Comparison of ENCODE assay signal across 1 cellular context in the genomic region with DNA sequence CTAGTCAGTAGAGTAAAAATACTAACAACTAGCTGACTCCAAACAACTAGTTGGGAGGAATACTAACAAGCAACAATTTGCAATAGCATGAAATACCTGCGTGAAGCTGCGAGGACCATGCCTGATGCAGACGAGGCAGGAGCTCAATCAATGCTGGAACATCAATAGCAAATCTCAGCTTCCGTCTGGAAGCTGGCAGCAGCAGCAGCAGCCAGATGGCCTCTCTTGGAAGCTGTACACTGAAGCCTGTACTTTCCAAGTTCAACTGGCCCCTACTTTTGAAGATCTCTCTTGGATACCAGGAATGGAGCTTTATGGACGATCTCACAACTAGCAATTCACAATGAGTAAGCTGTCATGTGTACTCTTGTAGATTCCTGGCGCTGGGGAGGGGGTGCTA.
TF ChIP-seq lines count a peak whose summit lies in the region.

No MANE protein-coding gene starts in this region.

TF ChIP-seq in SK-N-SH, 30 proteins besides CTCF, POLR2A, EP300 and RAD21 (continued from another document):
- TF ChIP-seq, protein P1, sequence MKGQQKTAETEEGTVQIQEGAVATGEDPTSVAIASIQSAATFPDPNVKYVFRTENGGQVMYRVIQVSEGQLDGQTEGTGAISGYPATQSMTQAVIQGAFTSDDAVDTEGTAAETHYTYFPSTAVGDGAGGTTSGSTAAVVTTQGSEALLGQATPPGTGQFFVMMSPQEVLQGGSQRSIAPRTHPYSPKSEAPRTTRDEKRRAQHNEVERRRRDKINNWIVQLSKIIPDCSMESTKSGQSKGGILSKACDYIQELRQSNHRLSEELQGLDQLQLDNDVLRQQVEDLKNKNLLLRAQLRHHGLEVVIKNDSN (IDR thresholded peaks at IDR 0.05; ENCODE audit: borderline replicate concordance, low read depth): no peak
- TF ChIP-seq NFIC (IDR thresholded peaks at IDR 0.05; ENCODE audit: borderline replicate concordance) (no peak), JUND (IDR thresholded peaks at IDR 0.05) (no peak), FOSL2 (IDR thresholded peaks at IDR 0.05; ENCODE audit: borderline replicate concordance, low read depth) (no peak), RFX5 (IDR thresholded peaks at IDR 0.05; ENCODE audit: low read length) (no peak), TAF1 (IDR thresholded peaks at IDR 0.05; ENCODE audit: borderline replicate concordance, low read depth, low read length) (no peak), SMC3 (IDR thresholded peaks at IDR 0.05; ENCODE audit: low read depth, low read length) (no peak), POLR2AphosphoS5 (IDR thresholded peaks at IDR 0.05; ENCODE audit: low read depth, low read length) (no peak)
- TF ChIP-seq, protein P2, sequence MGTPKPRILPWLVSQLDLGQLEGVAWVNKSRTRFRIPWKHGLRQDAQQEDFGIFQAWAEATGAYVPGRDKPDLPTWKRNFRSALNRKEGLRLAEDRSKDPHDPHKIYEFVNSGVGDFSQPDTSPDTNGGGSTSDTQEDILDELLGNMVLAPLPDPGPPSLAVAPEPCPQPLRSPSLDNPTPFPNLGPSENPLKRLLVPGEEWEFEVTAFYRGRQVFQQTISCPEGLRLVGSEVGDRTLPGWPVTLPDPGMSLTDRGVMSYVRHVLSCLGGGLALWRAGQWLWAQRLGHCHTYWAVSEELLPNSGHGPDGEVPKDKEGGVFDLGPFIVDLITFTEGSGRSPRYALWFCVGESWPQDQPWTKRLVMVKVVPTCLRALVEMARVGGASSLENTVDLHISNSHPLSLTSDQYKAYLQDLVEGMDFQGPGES (IDR thresholded peaks at IDR 0.05; ENCODE audit: low read depth, low read length): no peak
- TF ChIP-seq, protein P3, sequence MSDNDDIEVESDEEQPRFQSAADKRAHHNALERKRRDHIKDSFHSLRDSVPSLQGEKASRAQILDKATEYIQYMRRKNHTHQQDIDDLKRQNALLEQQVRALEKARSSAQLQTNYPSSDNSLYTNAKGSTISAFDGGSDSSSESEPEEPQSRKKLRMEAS (IDR thresholded peaks at IDR 0.05; ENCODE audit: low read depth): no peak
TF ChIP-seq in SK-N-SH: peak in this region for 0.
